ENCODE assay signal across 2 cellular contexts in the genomic region with DNA sequence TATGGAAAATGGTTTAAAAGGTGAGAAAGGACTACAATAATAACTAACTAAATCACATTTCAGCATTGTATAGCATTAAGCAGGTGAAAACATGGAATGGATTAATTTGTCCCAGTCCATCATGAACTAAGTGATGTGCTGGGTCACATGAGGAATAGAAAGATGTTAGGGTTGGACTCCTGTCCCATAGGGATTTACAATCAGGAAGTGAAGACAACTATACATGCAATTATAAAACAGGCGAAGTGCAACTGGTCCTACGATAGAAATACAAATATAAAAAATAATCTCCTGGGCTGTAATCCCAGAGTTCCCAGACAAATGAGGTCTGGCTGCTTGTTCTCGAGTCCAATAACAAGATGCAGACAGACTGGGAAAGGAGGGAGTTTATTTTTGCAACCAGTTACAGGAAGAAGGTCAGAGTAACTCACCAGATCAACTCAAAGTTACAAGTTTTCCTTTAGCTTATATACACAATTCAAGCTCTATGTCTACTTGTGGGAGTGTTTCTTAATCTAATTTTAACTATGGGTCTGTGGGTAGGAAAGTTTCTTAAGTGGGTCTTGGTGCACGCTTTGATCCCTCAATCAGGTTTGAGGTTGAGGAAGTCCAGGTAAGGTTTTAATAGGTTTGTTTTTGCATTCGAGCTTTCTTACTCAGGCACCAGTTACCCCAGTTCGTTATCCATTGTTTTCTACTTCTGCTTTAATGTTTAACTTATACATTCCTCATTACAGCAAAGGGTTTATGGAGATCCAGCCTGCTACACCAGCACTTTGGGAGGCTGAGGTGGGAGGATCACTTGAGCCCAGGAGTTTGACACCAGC.
TF ChIP-seq lines count a peak whose summit lies in the region.

No MANE protein-coding gene starts in this region.

TF ChIP-seq in GM23338, 12 proteins besides CTCF, POLR2A, EP300 and RAD21 (continues in another document):
- TF ChIP-seq POLR2AphosphoS5 (IDR thresholded peaks at IDR 0.05; ENCODE audit: low read depth) (no peak), JUNB (IDR thresholded peaks at IDR 0.05; ENCODE audit: unreplicated experiment) (no peak), EZH2 (IDR thresholded peaks at IDR 0.05; ENCODE audit: low read depth, unreplicated experiment) (no peak), CREB1 (CRISPR knock-in tag; IDR thresholded peaks at IDR 0.05; ENCODE audit: low read depth) (no peak), ZNF114 (CRISPR knock-in tag; IDR thresholded peaks at IDR 0.05) (no peak), ZNF331 (CRISPR knock-in tag; IDR thresholded peaks at IDR 0.05; ENCODE audit: low read depth) (no peak), EZH2phosphoT487 (IDR thresholded peaks at IDR 0.05; ENCODE audit: unreplicated experiment) (no peak), NANOG (IDR thresholded peaks at IDR 0.05; ENCODE audit: borderline replicate concordance) (no peak), ETS1 (IDR thresholded peaks at IDR 0.05) (no peak), STAT1 (IDR thresholded peaks at IDR 0.05; ENCODE audit: unreplicated experiment) (no peak)
- TF ChIP-seq, protein P1, sequence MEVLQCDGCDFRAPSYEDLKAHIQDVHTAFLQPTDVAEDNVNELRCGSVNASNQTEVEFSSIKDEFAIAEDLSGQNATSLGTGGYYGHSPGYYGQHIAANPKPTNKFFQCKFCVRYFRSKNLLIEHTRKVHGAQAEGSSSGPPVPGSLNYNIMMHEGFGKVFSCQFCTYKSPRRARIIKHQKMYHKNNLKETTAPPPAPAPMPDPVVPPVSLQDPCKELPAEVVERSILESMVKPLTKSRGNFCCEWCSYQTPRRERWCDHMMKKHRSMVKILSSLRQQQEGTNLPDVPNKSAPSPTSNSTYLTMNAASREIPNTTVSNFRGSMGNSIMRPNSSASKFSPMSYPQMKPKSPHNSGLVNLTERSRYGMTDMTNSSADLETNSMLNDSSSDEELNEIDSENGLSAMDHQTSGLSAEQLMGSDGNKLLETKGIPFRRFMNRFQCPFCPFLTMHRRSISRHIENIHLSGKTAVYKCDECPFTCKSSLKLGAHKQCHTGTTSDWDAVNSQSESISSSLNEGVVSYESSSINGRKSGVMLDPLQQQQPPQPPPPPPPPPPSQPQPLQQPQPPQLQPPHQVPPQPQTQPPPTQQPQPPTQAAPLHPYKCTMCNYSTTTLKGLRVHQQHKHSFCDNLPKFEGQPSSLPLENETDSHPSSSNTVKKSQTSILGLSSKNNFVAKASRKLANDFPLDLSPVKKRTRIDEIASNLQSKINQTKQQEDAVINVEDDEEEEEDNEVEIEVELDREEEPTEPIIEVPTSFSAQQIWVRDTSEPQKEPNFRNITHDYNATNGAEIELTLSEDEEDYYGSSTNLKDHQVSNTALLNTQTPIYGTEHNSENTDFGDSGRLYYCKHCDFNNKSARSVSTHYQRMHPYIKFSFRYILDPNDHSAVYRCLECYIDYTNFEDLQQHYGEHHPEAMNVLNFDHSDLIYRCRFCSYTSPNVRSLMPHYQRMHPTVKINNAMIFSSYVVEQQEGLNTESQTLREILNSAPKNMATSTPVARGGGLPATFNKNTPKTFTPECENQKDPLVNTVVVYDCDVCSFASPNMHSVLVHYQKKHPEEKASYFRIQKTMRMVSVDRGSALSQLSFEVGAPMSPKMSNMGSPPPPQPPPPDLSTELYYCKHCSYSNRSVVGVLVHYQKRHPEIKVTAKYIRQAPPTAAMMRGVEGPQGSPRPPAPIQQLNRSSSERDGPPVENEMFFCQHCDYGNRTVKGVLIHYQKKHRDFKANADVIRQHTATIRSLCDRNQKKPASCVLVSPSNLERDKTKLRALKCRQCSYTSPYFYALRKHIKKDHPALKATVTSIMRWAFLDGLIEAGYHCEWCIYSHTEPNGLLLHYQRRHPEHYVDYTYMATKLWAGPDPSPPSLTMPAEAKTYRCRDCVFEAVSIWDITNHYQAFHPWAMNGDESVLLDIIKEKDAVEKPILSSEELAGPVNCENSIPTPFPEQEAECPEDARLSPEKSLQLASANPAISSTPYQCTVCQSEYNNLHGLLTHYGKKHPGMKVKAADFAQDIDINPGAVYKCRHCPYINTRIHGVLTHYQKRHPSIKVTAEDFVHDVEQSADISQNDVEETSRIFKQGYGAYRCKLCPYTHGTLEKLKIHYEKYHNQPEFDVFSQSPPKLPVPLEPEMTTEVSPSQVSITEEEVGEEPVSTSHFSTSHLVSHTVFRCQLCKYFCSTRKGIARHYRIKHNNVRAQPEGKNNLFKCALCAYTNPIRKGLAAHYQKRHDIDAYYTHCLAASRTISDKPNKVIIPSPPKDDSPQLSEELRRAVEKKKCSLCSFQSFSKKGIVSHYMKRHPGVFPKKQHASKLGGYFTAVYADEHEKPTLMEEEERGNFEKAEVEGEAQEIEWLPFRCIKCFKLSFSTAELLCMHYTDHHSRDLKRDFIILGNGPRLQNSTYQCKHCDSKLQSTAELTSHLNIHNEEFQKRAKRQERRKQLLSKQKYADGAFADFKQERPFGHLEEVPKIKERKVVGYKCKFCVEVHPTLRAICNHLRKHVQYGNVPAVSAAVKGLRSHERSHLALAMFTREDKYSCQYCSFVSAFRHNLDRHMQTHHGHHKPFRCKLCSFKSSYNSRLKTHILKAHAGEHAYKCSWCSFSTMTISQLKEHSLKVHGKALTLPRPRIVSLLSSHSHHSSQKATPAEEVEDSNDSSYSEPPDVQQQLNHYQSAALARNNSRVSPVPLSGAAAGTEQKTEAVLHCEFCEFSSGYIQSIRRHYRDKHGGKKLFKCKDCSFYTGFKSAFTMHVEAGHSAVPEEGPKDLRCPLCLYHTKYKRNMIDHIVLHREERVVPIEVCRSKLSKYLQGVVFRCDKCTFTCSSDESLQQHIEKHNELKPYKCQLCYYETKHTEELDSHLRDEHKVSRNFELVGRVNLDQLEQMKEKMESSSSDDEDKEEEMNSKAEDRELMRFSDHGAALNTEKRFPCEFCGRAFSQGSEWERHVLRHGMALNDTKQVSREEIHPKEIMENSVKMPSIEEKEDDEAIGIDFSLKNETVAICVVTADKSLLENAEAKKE (CRISPR knock-in tag; IDR thresholded peaks at IDR 0.05) = no peak

TF ChIP-seq in WTC11, 78 proteins besides CTCF, POLR2A, EP300 and RAD21:
- TF ChIP-seq ZNF532 (CRISPR knock-in tag; IDR thresholded peaks at IDR 0.05; ENCODE audit: borderline replicate concordance) (no peak), GABPB1 (CRISPR knock-in tag; IDR thresholded peaks at IDR 0.05) (no peak), ATF6 (CRISPR knock-in tag; IDR thresholded peaks at IDR 0.05) (no peak), ZBTB21 (CRISPR knock-in tag; IDR thresholded peaks at IDR 0.05; ENCODE audit: borderline replicate concordance) (no peak), NFATC4 (CRISPR knock-in tag; IDR thresholded peaks at IDR 0.05) (no peak), CREM (CRISPR knock-in tag; IDR thresholded peaks at IDR 0.05) (no peak), TCF7 (CRISPR knock-in tag; IDR thresholded peaks at IDR 0.05; ENCODE audit: low read depth) (no peak), ZNF423 (CRISPR knock-in tag; IDR thresholded peaks at IDR 0.05) (no peak), MXD4 (CRISPR knock-in tag; IDR thresholded peaks at IDR 0.05; ENCODE audit: borderline replicate concordance) (no peak)
- TF ChIP-seq, protein P2, sequence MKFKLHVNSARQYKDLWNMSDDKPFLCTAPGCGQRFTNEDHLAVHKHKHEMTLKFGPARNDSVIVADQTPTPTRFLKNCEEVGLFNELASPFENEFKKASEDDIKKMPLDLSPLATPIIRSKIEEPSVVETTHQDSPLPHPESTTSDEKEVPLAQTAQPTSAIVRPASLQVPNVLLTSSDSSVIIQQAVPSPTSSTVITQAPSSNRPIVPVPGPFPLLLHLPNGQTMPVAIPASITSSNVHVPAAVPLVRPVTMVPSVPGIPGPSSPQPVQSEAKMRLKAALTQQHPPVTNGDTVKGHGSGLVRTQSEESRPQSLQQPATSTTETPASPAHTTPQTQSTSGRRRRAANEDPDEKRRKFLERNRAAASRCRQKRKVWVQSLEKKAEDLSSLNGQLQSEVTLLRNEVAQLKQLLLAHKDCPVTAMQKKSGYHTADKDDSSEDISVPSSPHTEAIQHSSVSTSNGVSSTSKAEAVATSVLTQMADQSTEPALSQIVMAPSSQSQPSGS (CRISPR knock-in tag; IDR thresholded peaks at IDR 0.05; ENCODE audit: borderline replicate concordance, low read depth) = no peak
